12 cellular contexts compared by ENCODE assay signal in genomic region chr20:43913291-43914025, GRCh38. TPM values are rescaled to one million over a fixed set of nuclear protein-coding genes. Genes with fewer than 3 reads are reported as not detected.
A peak's percentile ranks its signal among the peaks of the same experiment; 100 is the strongest.
DNase-seq lines count a peak whose midpoint lies in the region; ATAC-seq, FAIRE-seq and TF ChIP-seq lines count a peak whose summit lies in the region.
"Had no signal": no experiment of that assay in that cellular context is flagged by ENCODE, and none has a peak within 500 bp of the region (broad histone marks: within the 10 kb centered on the region; RNA-seq: fewer than 3 reads in every experiment).

No MANE protein-coding gene starts in this region.

- H3K36me3 Mint-ChIP-seq in MCF 10A (ENCODE audit: insufficient read depth, unreplicated experiment) = peaks cover 14% of the 10 kb centered on the region
- H3K36me3 Mint-ChIP-seq in activated CD4-positive, alpha-beta memory T cell treated with anti-CD3 and anti-CD28 coated beads for 36 hours = peaks cover 9% of the 10 kb centered on the region

- H3K27me3 ChIP-seq in breast epithelium (peaks cover 0 to 54% of the 10 kb centered on the region in 2 donors), esophagus muscularis mucosa (peaks cover 0 to 28% (median 0%) of the 10 kb centered on the region in 4 donors), gastroesophageal sphincter (peaks cover 34% of the 10 kb centered on the region)

- H3K9me3 ChIP-seq in breast epithelium = peaks cover 3 to 30% of the 10 kb centered on the region in 2 donors
- H3K9me3 ChIP-seq in esophagus muscularis mucosa = peaks cover 0 to 22% (median 21%) of the 10 kb centered on the region in 4 donors
- peaks cover 0 to 38% (median 0%) of the 10 kb centered on the region in 3 donors for H3K9me3 ChIP-seq in gastroesophageal sphincter
- H3K9me3 ChIP-seq: colonic mucosa had no signal

- TF ChIP-seq EP300 in esophagus muscularis mucosa (IDR thresholded peaks at IDR 0.05) (no peak), gastroesophageal sphincter (IDR thresholded peaks at IDR 0.05) (no peak)

- DNase-seq in MCF 10A (ENCODE audit: unreplicated experiment) (no peak), breast epithelium (ENCODE audit: low spot score in 2 of 2) (no peak), esophagus muscularis mucosa (ENCODE audit: extremely low spot score) (no peak), GM10266 (ENCODE audit: extremely low spot score) (no peak), D721Med (ENCODE audit: insufficient read length, low spot score) (no peak)
- DNase-seq in activated CD4-positive, alpha-beta memory T cell treated with anti-CD3 and anti-CD28 coated beads for 36 hours = no peak
- DNase-seq: colonic mucosa had no signal

- TF ChIP-seq POLR2A in breast epithelium (IDR thresholded peaks at IDR 0.05) (no peak), esophagus muscularis mucosa (IDR thresholded peaks at IDR 0.05; ENCODE audit: low read depth) (no peak), gastroesophageal sphincter (IDR thresholded peaks at IDR 0.05) (no peak)

- intact Hi-C loops in MCF 10A (cut with micrococcal nuclease) (no loop called here), breast epithelium (cut with DNase I; ENCODE audit: low total_unique reads) (no loop called here), esophagus muscularis mucosa (cut with DNase I) (loop anchor here (10.0 kb wide), 1 partner anchor 159 kb away; no protein-coding TSS in a partner anchor)
- intact Hi-C loops in activated CD4-positive, alpha-beta memory T cell treated with anti-CD3 and anti-CD28 coated beads for 36 hours (cut with micrococcal nuclease) = loop anchor here (2.0 to 10.0 kb wide), 4 partner anchors 37 to 163 kb away; no protein-coding TSS in a partner anchor

- peaks cover 5% of the 10 kb centered on the region for H3K4me1 Mint-ChIP-seq in MCF 10A (ENCODE audit: insufficient read depth, unreplicated experiment)
- peaks cover 39% of the 10 kb centered on the region for H3K4me1 Mint-ChIP-seq in activated CD4-positive, alpha-beta memory T cell treated with anti-CD3 and anti-CD28 coated beads for 36 hours (ENCODE audit: low read depth)

- peak overlapping the region; percentile 56 for H3K4me3 Mint-ChIP-seq in MCF 10A (ENCODE audit: unreplicated experiment)
- peak overlapping the region; percentile 35 for H3K4me3 Mint-ChIP-seq in activated CD4-positive, alpha-beta memory T cell treated with anti-CD3 and anti-CD28 coated beads for 36 hours

- H3K36me3 ChIP-seq in breast epithelium = no peaks in the 10 kb centered on the region
- no peaks in the 10 kb centered on the region for H3K36me3 ChIP-seq in esophagus muscularis mucosa
- no peaks in the 10 kb centered on the region for H3K36me3 ChIP-seq in gastroesophageal sphincter
- H3K36me3 ChIP-seq: colonic mucosa had no signal

- FAIRE-seq in D721Med (lab: Jason Lieb, UNC) = no peak
- FAIRE-seq: GM12892 had no signal

- BruUV-seq in MCF 10A (replicated peaks; lab: Mats Ljungman, UMichigan) = no TSS peak

- no peak for ATAC-seq in gastroesophageal sphincter
- no peak for ATAC-seq in HG02610 (IDR thresholded peaks at IDR 0.05; ENCODE audit: unreplicated experiment)

- H3K27ac ChIP-seq in breast epithelium = no peak overlapping the region
- peak overlapping the region in 3 of 4 donors; percentile 65 to 83 (median 68) for H3K27ac ChIP-seq in esophagus muscularis mucosa (replicated peaks in 1 of 4)
- peak overlapping the region in 1 of 4 donors; percentile 66 for H3K27ac ChIP-seq in gastroesophageal sphincter
- H3K27ac ChIP-seq: colonic mucosa, HL-60, SK-N-MC had no signal

- CTCF ChIA-PET in MCF 10A (lab: Yijun Ruan, JAX) = interaction anchor here (0.6 kb wide), 2 partner anchors 196 to 1380 kb away, joined by 3 read pairs; no protein-coding TSS in a partner anchor
- CTCF ChIA-PET in activated CD4-positive, alpha-beta memory T cell treated with anti-CD3 and anti-CD28 coated beads for 36 hours (lab: Charles Lee) = no interaction called here

- H3K9me3 Mint-ChIP-seq in MCF 10A (ENCODE audit: unreplicated experiment) = no peaks in the 10 kb centered on the region
- peaks cover 18% of the 10 kb centered on the region for H3K9me3 Mint-ChIP-seq in activated CD4-positive, alpha-beta memory T cell treated with anti-CD3 and anti-CD28 coated beads for 36 hours

- 96% methylated on average over 3 of the region's 3 CpGs for WGBS in esophagus muscularis mucosa
- 94 to 96% methylated on average over 3 of the region's 3 CpGs for WGBS in gastroesophageal sphincter (ENCODE audit: low coverage in 1 of 2), 2 donors

- H3K27me3 Mint-ChIP-seq in MCF 10A (ENCODE audit: insufficient read depth, unreplicated experiment) = no peaks in the 10 kb centered on the region
- peaks cover 44% of the 10 kb centered on the region for H3K27me3 Mint-ChIP-seq in activated CD4-positive, alpha-beta memory T cell treated with anti-CD3 and anti-CD28 coated beads for 36 hours

- H3K4me1 ChIP-seq in breast epithelium = no peaks in the 10 kb centered on the region
- H3K4me1 ChIP-seq in esophagus muscularis mucosa = peaks cover 5 to 44% (median 30%) of the 10 kb centered on the region in 4 donors
- peaks cover 0 to 47% (median 0%) of the 10 kb centered on the region in 3 donors for H3K4me1 ChIP-seq in gastroesophageal sphincter
- H3K4me1 ChIP-seq: colonic mucosa had no signal

- TF ChIP-seq CTCF in MCF 10A (IDR thresholded peaks at IDR 0.05; ENCODE audit: unreplicated experiment) = no peak
- TF ChIP-seq CTCF in breast epithelium (IDR thresholded peaks at IDR 0.05) = no peak
- TF ChIP-seq CTCF in esophagus muscularis mucosa (IDR thresholded peaks at IDR 0.05) = no peak
- no peak for TF ChIP-seq CTCF in GM10266 (IDR thresholded peaks at IDR 0.05; ENCODE audit: control insufficient read depth, insufficient read depth, low read depth, missing control alignments)
- no peak for TF ChIP-seq CTCF in gastroesophageal sphincter (IDR thresholded peaks at IDR 0.05)
- TF ChIP-seq CTCF in D721Med (IDR thresholded peaks at IDR 0.05; ENCODE audit: insufficient read depth, missing control alignments) = no peak

- no peak overlapping the region for H3K27ac Mint-ChIP-seq in MCF 10A (ENCODE audit: low read depth, unreplicated experiment)
- no peak overlapping the region for H3K27ac Mint-ChIP-seq in activated CD4-positive, alpha-beta memory T cell treated with anti-CD3 and anti-CD28 coated beads for 36 hours

- POLR2A ChIA-PET in MCF 10A (lab: Yijun Ruan, JAX) = interaction anchor here (0.6 to 0.8 kb wide), 3 partner anchors 11 to 167 kb away, joined by 3 read pairs; no protein-coding TSS in a partner anchor
- POLR2A ChIA-PET in activated CD4-positive, alpha-beta memory T cell treated with anti-CD3 and anti-CD28 coated beads for 36 hours (lab: Charles Lee) = no interaction called here

- H3K4me3 ChIP-seq in breast epithelium = no peak overlapping the region
- no peak overlapping the region for H3K4me3 ChIP-seq in esophagus muscularis mucosa
- no peak overlapping the region for H3K4me3 ChIP-seq in gastroesophageal sphincter

RNA-seq across cellular contexts. Expression of gene TOX2, which starts 1.2 kb away (rescaled TPM):
- 2.4 and 2.7 TPM in 2 replicates for total RNA-seq in MCF 10A (2022)
- total RNA-seq in breast epithelium = 1 to 10 TPM in 1 of 3 donors, under 1 TPM in 2; 0.44 to 7.4 (median 0.66) TPM
- 1 to 10 TPM; 2.2 to 2.5 TPM for total RNA-seq in activated CD4-positive, alpha-beta memory T cell treated with anti-CD3 and anti-CD28 coated beads for 36 hours
- 10 to 100 TPM; 19.4 to 39.5 (median 32.8) TPM for total RNA-seq in esophagus muscularis mucosa
- total RNA-seq in gastroesophageal sphincter = 10 to 100 TPM; 16.4 to 47.8 (median 40.3) TPM

Comparison
In these comparisons a context has a peak if more than half of its experiments do, and no peak if none do; other contexts are left out.
1. H3K27ac ChIP-seq: peak in esophagus muscularis mucosa (3 of 4); none in breast epithelium (0 of 2).
2. intact Hi-C loops: an anchor here in activated CD4-positive, alpha-beta memory T cell treated with anti-CD3 and anti-CD28 coated beads for 36 hours (2.0 to 10.0 kb wide) and esophagus muscularis mucosa (10.0 kb wide); none called in MCF 10A and breast epithelium.